ENCODE assay signal across 8 cellular contexts in the genomic region with DNA sequence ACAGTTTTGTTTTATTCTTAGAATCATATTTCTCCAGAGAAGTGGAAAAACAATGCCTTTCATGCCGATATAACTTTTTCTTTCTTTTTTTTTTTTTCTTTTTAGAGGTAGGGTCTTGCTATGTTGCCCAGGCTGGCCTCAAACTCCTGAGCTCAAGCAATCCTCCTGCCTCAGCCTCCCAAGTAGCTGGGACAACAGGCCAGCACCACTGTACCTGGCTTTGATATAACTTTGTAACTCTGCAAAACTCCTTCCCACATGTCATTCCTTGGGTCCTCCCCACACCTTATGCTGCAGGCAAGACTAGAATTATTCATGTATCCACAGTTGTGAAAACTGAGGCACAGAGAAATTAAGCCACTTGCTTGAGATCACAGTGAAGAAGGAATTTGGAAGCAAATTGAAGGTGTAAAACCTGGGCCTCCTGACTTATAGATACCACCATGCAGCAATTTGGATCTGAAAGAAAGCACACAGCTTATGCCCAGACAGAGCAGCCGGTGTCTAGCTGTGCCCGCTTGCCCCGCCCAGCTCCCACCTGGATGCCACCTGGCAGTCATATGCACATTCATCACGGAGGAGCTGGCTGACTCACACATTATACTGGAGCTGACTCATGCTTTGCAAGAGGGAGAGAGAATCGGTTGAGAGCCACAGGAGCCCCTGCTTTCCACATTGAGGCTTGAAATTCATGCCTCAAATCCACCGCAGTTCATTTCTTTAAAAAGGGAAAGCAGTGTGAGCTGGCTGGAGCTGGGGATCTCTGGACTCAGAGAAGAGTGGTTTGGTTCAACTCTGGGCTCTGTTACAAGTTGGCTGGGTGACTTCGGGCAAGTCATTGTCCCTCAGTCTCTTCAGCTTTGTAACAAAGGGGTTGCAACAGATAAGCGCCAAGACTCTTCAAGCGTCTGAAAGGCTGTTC. TPM values are rescaled to one million over a fixed set of nuclear protein-coding genes. Genes with fewer than 3 reads are reported as not detected.
DNase-seq lines count a peak whose midpoint lies in the region; ATAC-seq, FAIRE-seq and TF ChIP-seq lines count a peak whose summit lies in the region.

No MANE protein-coding gene starts in this region.

- H3K27ac ChIP-seq in osteoblast (ENCODE audit: low read depth, low read length): peak overlapping the region; percentile 77

- no peak overlapping the region for H3K4me3 ChIP-seq in osteoblast (ENCODE audit: insufficient read depth, low read length)

- H2AFZ ChIP-seq in osteoblast (ENCODE audit: low read length): peak overlapping the region; percentile 57

- no peaks in the 10 kb centered on the region for H3K79me2 ChIP-seq in osteoblast (ENCODE audit: insufficient read depth, low read length)

- H3K4me2 ChIP-seq in osteoblast (ENCODE audit: insufficient read depth, low read length): peak overlapping the region; percentile 65

- no peaks in the 10 kb centered on the region for H3K27me3 ChIP-seq in osteoblast (ENCODE audit: insufficient read depth, low read length)

- CTCF ChIA-PET in GM10248 (lab: Yijun Ruan, JAX): interaction anchor here (0.9 kb wide), 1 partner anchor 44 kb away, joined by 3 read pairs; no protein-coding TSS in a partner anchor

- no peaks in the 10 kb centered on the region for H3K36me3 ChIP-seq in osteoblast (ENCODE audit: insufficient read depth, low read length)

- peaks cover 36% of the 10 kb centered on the region for H3K4me1 ChIP-seq in osteoblast (ENCODE audit: insufficient read depth, low read length)

- no peak for FAIRE-seq in GM19239 (lab: Jason Lieb, UNC)

- POLR2A ChIA-PET in GM10248 (lab: Yijun Ruan, JAX): no interaction called here

- H4K20me1 ChIP-seq in osteoblast (ENCODE audit: insufficient read depth, low read length): no peaks in the 10 kb centered on the region

- peak; percentile 47 for DNase-seq in stimulated activated CD4-positive, alpha-beta T cell treated with anti-CD3 and anti-CD28 coated beads, Interleukin-1b, Interleukin-23, amount 100 ng/mL, for 48 hours
- DNase-seq in stimulated activated CD4-positive, alpha-beta T cell treated with anti-CD3 and anti-CD28 coated beads, Interleukin-4, amount 100 ng/mL, for 24 hours: no peak
- DNase-seq in NCI-H69 (lab: John Stamatoyannopoulos, UW): peak; percentile 91
- DNase-seq in dermis blood vessel endothelial cell: peak; percentile 67
- peak; percentile 95 for DNase-seq in osteoblast (ENCODE audit: insufficient read length, low spot score, missing footprints)
- DNase-seq in GM10248 (ENCODE audit: extremely low spot score): no peak
- DNase-seq in GM19239 (ENCODE audit: insufficient read length, low spot score): no peak

- TF ChIP-seq CTCF in osteoblast (IDR thresholded peaks at IDR 0.05; ENCODE audit: extremely low read depth, low read depth, low read length): no peak
- no peak for TF ChIP-seq CTCF in GM10248 (IDR thresholded peaks at IDR 0.05; ENCODE audit: control extremely low read depth, extremely low read depth, low read depth, missing control alignments)

- ATAC-seq in GM21367 (IDR thresholded peaks at IDR 0.05; ENCODE audit: unreplicated experiment): no peak

- H3K9me3 ChIP-seq in osteoblast (ENCODE audit: low read depth, low read length): no peaks in the 10 kb centered on the region

RNA-seq across cellular contexts. Expression of a gene that starts 8.3 kb away (rescaled TPM):
- total RNA-seq in dermis blood vessel endothelial cell: 28.6 and 38.3 TPM in 2 replicates
- 28.3 and 43.4 TPM in 2 replicates for total RNA-seq in osteoblast

Comparison
In these comparisons a context has a peak if more than half of its experiments do, and no peak if none do; other contexts are left out.
1. DNase-seq: peak in stimulated activated CD4-positive, alpha-beta T cell treated with anti-CD3 and anti-CD28 coated beads, Interleukin-1b, Interleukin-23, amount 100 ng/mL, for 48 hours (single experiment), NCI-H69 (single experiment), dermis blood vessel endothelial cell (single experiment) and osteoblast (single experiment); none in stimulated activated CD4-positive, alpha-beta T cell treated with anti-CD3 and anti-CD28 coated beads, Interleukin-4, amount 100 ng/mL, for 24 hours (single experiment), GM10248 (single experiment) and GM19239 (single experiment).